ENCODE assay signal across 12 cellular contexts in the genomic region with DNA sequence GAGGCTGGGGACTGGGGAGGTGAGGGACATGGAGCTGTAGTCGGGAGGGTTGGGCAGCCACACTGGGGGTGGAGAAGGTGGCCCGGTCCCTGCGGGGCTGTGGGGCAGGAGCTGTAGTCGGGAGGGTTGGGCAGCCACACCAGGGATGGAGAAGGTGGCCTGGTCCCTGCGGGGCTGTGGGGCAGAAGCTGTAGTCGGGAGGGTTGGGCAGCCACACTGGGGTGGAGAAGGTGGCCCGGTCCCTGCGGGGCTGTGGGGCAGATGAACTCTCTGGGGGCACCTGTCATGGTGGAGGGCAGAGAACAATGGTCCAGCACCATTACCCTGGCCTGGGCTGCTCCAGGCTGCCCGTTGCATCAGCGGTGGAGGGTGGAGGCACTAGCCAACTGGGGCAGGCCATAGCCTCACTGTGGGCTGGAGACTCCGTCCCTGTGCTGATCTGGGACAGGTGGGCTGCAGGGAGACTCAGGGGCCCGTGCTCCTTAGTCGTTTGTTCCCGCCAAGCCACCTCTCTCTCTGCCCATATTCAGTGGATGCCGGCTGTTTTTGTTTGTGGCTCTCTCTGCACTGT. TPM values are rescaled to one million over a fixed set of nuclear protein-coding genes. Genes with fewer than 3 reads are reported as not detected.
A peak's percentile ranks its signal among the peaks of the same experiment; 100 is the strongest.
DNase-seq lines count a peak whose midpoint lies in the region; ATAC-seq and TF ChIP-seq lines count a peak whose summit lies in the region.
"Had no signal": no experiment of that assay in that cellular context is flagged by ENCODE, and none has a peak within 500 bp of the region (broad histone marks: within the 10 kb centered on the region; RNA-seq: fewer than 3 reads in every experiment).

No MANE protein-coding gene starts in this region.

- H3K9me3 ChIP-seq in gastroesophageal sphincter (no peaks in the 10 kb centered on the region), ovary (no peaks in the 10 kb centered on the region), vagina (no peaks in the 10 kb centered on the region)

- TF ChIP-seq POLR2A in gastroesophageal sphincter (IDR thresholded peaks at IDR 0.05) (no peak), ovary (IDR thresholded peaks at IDR 0.05) (no peak), vagina (IDR thresholded peaks at IDR 0.05) (no peak)

- TF ChIP-seq EP300 in gastroesophageal sphincter (IDR thresholded peaks at IDR 0.05) (no peak), ovary (IDR thresholded peaks at IDR 0.05) (no peak)

- no peaks in the 10 kb centered on the region for H3K36me3 ChIP-seq in gastroesophageal sphincter
- H3K36me3 ChIP-seq in ovary = no peaks in the 10 kb centered on the region
- H3K36me3 ChIP-seq in vagina = no peaks in the 10 kb centered on the region

- TF ChIP-seq CTCF in gastroesophageal sphincter (IDR thresholded peaks at IDR 0.05) (no peak), ovary (IDR thresholded peaks at IDR 0.05) (no peak), vagina (IDR thresholded peaks at IDR 0.05) (no peak)

- H3K4me1 ChIP-seq in gastroesophageal sphincter = peaks cover 0 to 26% (median 4%) of the 10 kb centered on the region in 3 donors
- H3K4me1 ChIP-seq in ovary (ENCODE audit: insufficient read depth) = peaks cover 4% of the 10 kb centered on the region
- peaks cover 5% of the 10 kb centered on the region for H3K4me1 ChIP-seq in vagina

- DNase-seq in Right ventricle myocardium inferior (ENCODE audit: missing footprints) (no peak), Right ventricle myocardium superior (no peak), ovary (no peak), vagina (ENCODE audit: extremely low spot score in 2 of 2) (no peak)
- DNase-seq: activated T-cell treated with anti-CD3 and anti-CD28 coated beads, Interleukin-2, amount 50 U/mL, for 72 hours; NCI-H1105; NCI-H510A treated with DMSO at 0.1 percent for 48 hours; SIG-M5 had no signal

- H3K27me3 ChIP-seq in gastroesophageal sphincter = no peaks in the 10 kb centered on the region
- H3K27me3 ChIP-seq in ovary = no peaks in the 10 kb centered on the region
- H3K27me3 ChIP-seq in vagina = no peaks in the 10 kb centered on the region

- no peak overlapping the region for H3K4me3 ChIP-seq in gastroesophageal sphincter
- H3K4me3 ChIP-seq in ovary = no peak overlapping the region
- H3K4me3 ChIP-seq in vagina = no peak overlapping the region

- 87% methylated on average over 11 of the region's 15 CpGs; no CpG with 5 or more reads in 1 of the 2 donors for WGBS in gastroesophageal sphincter (ENCODE audit: low coverage in 1 of 2), 2 donors
- WGBS in ovary, 3 donors = 74 to 80% (median 78%) methylated on average over 15 of the region's 15 CpGs

- peak overlapping the region in 3 of 4 donors; percentile 26 to 66 (median 61) for H3K27ac ChIP-seq in gastroesophageal sphincter
- H3K27ac ChIP-seq in ovary = peak overlapping the region; percentile 60 to 68
- peak overlapping the region; percentile 31 for H3K27ac ChIP-seq in vagina

- peak; percentile 5 for ATAC-seq in Right ventricle myocardium inferior
- no peak for ATAC-seq in Right ventricle myocardium superior (ENCODE audit: poor library complexity)
- ATAC-seq in gastroesophageal sphincter = no peak
- no peak for ATAC-seq in HG02840 (IDR thresholded peaks at IDR 0.05; ENCODE audit: low FRiP score, unreplicated experiment)
- ATAC-seq in GM19324 (IDR thresholded peaks at IDR 0.05; ENCODE audit: low FRiP score, unreplicated experiment) = no peak
- ATAC-seq in GM21786 (IDR thresholded peaks at IDR 0.05; ENCODE audit: unreplicated experiment) = no peak
- ATAC-seq: activated T-cell treated with anti-CD3 and anti-CD28 coated beads, Interleukin-2, amount 50 U/mL, for 72 hours had no signal

- intact Hi-C loops in Right ventricle myocardium inferior (cut with DNase I) = no loop called here
- intact Hi-C loops in Right ventricle myocardium superior (cut with DNase I) = no loop called here
- intact Hi-C loops in ovary (cut with DNase I) = no loop called here
- intact Hi-C loops in vagina (cut with DNase I) = no loop called here

RNA-seq across cellular contexts. Expression of a gene that starts 51.4 kb away (rescaled TPM):
- total RNA-seq in Right ventricle myocardium inferior (89.9 TPM), Right ventricle myocardium superior (73.6 TPM), gastroesophageal sphincter (10 to 100 TPM; 12.9 to 21.7 (median 17.1) TPM), ovary (10 to 100 TPM; 14.8 to 72.7 (median 36.2) TPM), vagina (33.4 TPM)
- 10 to 100 TPM in 1 of 2 donors, 1 to 10 TPM in 1; 6.6 to 25.3 TPM for polyA plus RNA-seq in ovary
